In the genomic region with DNA sequence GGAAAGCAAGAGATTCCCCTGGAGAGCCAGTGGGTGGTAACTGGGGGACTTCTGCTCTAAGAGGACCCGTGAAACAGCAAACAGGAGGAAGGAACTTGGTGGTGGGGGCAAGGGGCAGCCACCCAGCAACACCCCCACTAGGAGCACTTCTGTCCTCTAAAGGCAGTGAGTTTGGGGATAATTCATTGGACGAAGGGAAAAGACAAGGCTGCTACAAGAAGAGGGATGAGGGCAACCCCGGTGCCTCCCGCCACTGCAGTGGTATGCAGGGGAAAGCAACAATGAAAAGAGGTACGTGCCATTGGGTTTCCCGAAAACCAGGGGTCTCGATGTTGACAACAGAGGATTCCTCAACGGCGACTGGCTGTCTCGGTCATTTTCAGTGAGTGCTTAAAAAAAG, we compare ENCODE assay signal across 1 cellular context.
TF ChIP-seq lines count a peak whose summit lies in the region.

No MANE protein-coding gene starts in this region.

TF ChIP-seq in WTC11, 78 proteins besides CTCF, POLR2A, EP300 and RAD21 (continued from another document):
- TF ChIP-seq, protein P1, sequence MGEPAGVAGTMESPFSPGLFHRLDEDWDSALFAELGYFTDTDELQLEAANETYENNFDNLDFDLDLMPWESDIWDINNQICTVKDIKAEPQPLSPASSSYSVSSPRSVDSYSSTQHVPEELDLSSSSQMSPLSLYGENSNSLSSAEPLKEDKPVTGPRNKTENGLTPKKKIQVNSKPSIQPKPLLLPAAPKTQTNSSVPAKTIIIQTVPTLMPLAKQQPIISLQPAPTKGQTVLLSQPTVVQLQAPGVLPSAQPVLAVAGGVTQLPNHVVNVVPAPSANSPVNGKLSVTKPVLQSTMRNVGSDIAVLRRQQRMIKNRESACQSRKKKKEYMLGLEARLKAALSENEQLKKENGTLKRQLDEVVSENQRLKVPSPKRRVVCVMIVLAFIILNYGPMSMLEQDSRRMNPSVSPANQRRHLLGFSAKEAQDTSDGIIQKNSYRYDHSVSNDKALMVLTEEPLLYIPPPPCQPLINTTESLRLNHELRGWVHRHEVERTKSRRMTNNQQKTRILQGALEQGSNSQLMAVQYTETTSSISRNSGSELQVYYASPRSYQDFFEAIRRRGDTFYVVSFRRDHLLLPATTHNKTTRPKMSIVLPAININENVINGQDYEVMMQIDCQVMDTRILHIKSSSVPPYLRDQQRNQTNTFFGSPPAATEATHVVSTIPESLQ (CRISPR knock-in tag; IDR thresholded peaks at IDR 0.05) = no peak
- TF ChIP-seq ZNF671 (CRISPR knock-in tag; IDR thresholded peaks at IDR 0.05) (no peak), JUN (CRISPR knock-in tag; IDR thresholded peaks at IDR 0.05) (no peak), GRHL2 (CRISPR knock-in tag; IDR thresholded peaks at IDR 0.05; ENCODE audit: insufficient replicate concordance, severe bottlenecking) (no peak), ZNF317 (CRISPR knock-in tag; IDR thresholded peaks at IDR 0.05; ENCODE audit: borderline replicate concordance, low read depth) (no peak), TP53 (CRISPR knock-in tag; IDR thresholded peaks at IDR 0.05) (no peak)
- TF ChIP-seq, protein P2, sequence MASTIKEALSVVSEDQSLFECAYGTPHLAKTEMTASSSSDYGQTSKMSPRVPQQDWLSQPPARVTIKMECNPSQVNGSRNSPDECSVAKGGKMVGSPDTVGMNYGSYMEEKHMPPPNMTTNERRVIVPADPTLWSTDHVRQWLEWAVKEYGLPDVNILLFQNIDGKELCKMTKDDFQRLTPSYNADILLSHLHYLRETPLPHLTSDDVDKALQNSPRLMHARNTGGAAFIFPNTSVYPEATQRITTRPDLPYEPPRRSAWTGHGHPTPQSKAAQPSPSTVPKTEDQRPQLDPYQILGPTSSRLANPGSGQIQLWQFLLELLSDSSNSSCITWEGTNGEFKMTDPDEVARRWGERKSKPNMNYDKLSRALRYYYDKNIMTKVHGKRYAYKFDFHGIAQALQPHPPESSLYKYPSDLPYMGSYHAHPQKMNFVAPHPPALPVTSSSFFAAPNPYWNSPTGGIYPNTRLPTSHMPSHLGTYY (CRISPR knock-in tag; IDR thresholded peaks at IDR 0.05) = no peak
- TF ChIP-seq, protein P3, sequence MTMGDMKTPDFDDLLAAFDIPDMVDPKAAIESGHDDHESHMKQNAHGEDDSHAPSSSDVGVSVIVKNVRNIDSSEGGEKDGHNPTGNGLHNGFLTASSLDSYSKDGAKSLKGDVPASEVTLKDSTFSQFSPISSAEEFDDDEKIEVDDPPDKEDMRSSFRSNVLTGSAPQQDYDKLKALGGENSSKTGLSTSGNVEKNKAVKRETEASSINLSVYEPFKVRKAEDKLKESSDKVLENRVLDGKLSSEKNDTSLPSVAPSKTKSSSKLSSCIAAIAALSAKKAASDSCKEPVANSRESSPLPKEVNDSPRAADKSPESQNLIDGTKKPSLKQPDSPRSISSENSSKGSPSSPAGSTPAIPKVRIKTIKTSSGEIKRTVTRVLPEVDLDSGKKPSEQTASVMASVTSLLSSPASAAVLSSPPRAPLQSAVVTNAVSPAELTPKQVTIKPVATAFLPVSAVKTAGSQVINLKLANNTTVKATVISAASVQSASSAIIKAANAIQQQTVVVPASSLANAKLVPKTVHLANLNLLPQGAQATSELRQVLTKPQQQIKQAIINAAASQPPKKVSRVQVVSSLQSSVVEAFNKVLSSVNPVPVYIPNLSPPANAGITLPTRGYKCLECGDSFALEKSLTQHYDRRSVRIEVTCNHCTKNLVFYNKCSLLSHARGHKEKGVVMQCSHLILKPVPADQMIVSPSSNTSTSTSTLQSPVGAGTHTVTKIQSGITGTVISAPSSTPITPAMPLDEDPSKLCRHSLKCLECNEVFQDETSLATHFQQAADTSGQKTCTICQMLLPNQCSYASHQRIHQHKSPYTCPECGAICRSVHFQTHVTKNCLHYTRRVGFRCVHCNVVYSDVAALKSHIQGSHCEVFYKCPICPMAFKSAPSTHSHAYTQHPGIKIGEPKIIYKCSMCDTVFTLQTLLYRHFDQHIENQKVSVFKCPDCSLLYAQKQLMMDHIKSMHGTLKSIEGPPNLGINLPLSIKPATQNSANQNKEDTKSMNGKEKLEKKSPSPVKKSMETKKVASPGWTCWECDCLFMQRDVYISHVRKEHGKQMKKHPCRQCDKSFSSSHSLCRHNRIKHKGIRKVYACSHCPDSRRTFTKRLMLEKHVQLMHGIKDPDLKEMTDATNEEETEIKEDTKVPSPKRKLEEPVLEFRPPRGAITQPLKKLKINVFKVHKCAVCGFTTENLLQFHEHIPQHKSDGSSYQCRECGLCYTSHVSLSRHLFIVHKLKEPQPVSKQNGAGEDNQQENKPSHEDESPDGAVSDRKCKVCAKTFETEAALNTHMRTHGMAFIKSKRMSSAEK (CRISPR knock-in tag; IDR thresholded peaks at IDR 0.05; ENCODE audit: borderline replicate concordance) = no peak
- TF ChIP-seq, protein P4, sequence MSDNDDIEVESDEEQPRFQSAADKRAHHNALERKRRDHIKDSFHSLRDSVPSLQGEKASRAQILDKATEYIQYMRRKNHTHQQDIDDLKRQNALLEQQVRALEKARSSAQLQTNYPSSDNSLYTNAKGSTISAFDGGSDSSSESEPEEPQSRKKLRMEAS (CRISPR knock-in tag; IDR thresholded peaks at IDR 0.05) = no peak
